28 cellular contexts compared by ENCODE assay signal in genomic region chr22:17137861-17138425, GRCh38. TPM values are rescaled to one million over a fixed set of nuclear protein-coding genes. Genes with fewer than 3 reads are reported as not detected.
A peak's percentile ranks its signal among the peaks of the same experiment; 100 is the strongest.
DNase-seq lines count a peak whose midpoint lies in the region; ATAC-seq and TF ChIP-seq lines count a peak whose summit lies in the region.
"Had no signal": no experiment of that assay in that cellular context is flagged by ENCODE, and none has a peak within 500 bp of the region (broad histone marks: within the 10 kb centered on the region; RNA-seq: fewer than 3 reads in every experiment).

No MANE protein-coding gene starts in this region.

- no peaks in the 10 kb centered on the region for H3K4me1 ChIP-seq in breast epithelium
- H3K4me1 ChIP-seq in OCI-LY7 (ENCODE audit: insufficient read depth, low read length, poor library complexity, severe bottlenecking): no peaks in the 10 kb centered on the region
- H3K4me1 ChIP-seq in sigmoid colon: no peaks in the 10 kb centered on the region
- H3K4me1 ChIP-seq: BE2C, HAP-1 had no signal

- no peaks in the 10 kb centered on the region for H4K20me1 ChIP-seq in OCI-LY7 (ENCODE audit: insufficient read depth, low read length)

- H3K27me3 ChIP-seq in breast epithelium (no peaks in the 10 kb centered on the region), sigmoid colon (no peaks in the 10 kb centered on the region)
- H3K27me3 ChIP-seq: BE2C had no signal

- H3K36me3 ChIP-seq in breast epithelium (peaks cover 6% of the 10 kb centered on the region), OCI-LY7 (ENCODE audit: insufficient read depth, low read length) (peaks cover 60% of the 10 kb centered on the region), sigmoid colon (peaks cover 11 to 64% (median 25%) of the 10 kb centered on the region in 4 donors)

- H3K27ac Mint-ChIP-seq in MCF 10A (ENCODE audit: low read depth, unreplicated experiment) (no peak overlapping the region), chondrocyte (ENCODE audit: unreplicated experiment) (no peak overlapping the region)

- H3K4me1 Mint-ChIP-seq in MCF 10A (ENCODE audit: insufficient read depth, unreplicated experiment): no peaks in the 10 kb centered on the region
- no peaks in the 10 kb centered on the region for H3K4me1 Mint-ChIP-seq in chondrocyte (ENCODE audit: low read depth)
- H3K4me1 Mint-ChIP-seq: IgD-negative memory B cell had no signal

- no peaks in the 10 kb centered on the region for H3K27me3 Mint-ChIP-seq in MCF 10A (ENCODE audit: insufficient read depth, unreplicated experiment)
- H3K27me3 Mint-ChIP-seq in chondrocyte (ENCODE audit: low read depth): no peaks in the 10 kb centered on the region
- H3K27me3 Mint-ChIP-seq: IgD-negative memory B cell had no signal

- peaks cover 47% of the 10 kb centered on the region for H3K36me3 Mint-ChIP-seq in MCF 10A (ENCODE audit: insufficient read depth, unreplicated experiment)
- peaks cover 17% of the 10 kb centered on the region for H3K36me3 Mint-ChIP-seq in chondrocyte (ENCODE audit: low read depth)

- TF ChIP-seq CTCF in MCF 10A (IDR thresholded peaks at IDR 0.05; ENCODE audit: unreplicated experiment) (no peak), breast epithelium (IDR thresholded peaks at IDR 0.05) (no peak), OCI-LY7 (conservative IDR thresholded peaks at IDR 0.05; ENCODE audit: low read length) (no peak), chondrocyte (IDR thresholded peaks at IDR 0.05) (no peak), sigmoid colon (IDR thresholded peaks at IDR 0.05) (no peak)

- no peak for ATAC-seq in HG02571 (IDR thresholded peaks at IDR 0.05; ENCODE audit: unreplicated experiment)
- ATAC-seq: Panc1 had no signal

- no peak overlapping the region for H3K4me3 ChIP-seq in breast epithelium
- no peak overlapping the region for H3K4me3 ChIP-seq in OCI-LY7 (ENCODE audit: low read depth, low read length, poor library complexity, severe bottlenecking)
- no peak overlapping the region for H3K4me3 ChIP-seq in sigmoid colon
- H3K4me3 ChIP-seq: GM23248, HAP-1, SK-N-MC had no signal

- CTCF ChIA-PET in MCF 10A (lab: Yijun Ruan, JAX): no interaction called here
- CTCF ChIA-PET in OCI-LY7 (lab: Charles Lee; ENCODE audit: unreplicated experiment): no interaction called here

- H3K9me3 Mint-ChIP-seq in MCF 10A (ENCODE audit: unreplicated experiment): no peaks in the 10 kb centered on the region
- no peaks in the 10 kb centered on the region for H3K9me3 Mint-ChIP-seq in chondrocyte (ENCODE audit: low read depth)
- H3K9me3 Mint-ChIP-seq: IgD-negative memory B cell had no signal

- H2AFZ ChIP-seq in OCI-LY7 (ENCODE audit: low read length): no peak overlapping the region
- H2AFZ ChIP-seq: GM23248 had no signal

- no peak overlapping the region for H3K4me2 ChIP-seq in OCI-LY7 (ENCODE audit: low read length)

- no peaks in the 10 kb centered on the region for H3K9me3 ChIP-seq in breast epithelium
- no peaks in the 10 kb centered on the region for H3K9me3 ChIP-seq in OCI-LY7 (ENCODE audit: low read length)
- no peaks in the 10 kb centered on the region for H3K9me3 ChIP-seq in sigmoid colon
- H3K9me3 ChIP-seq: BE2C, HAP-1 had no signal

- no peak for TF ChIP-seq POLR2A in breast epithelium (IDR thresholded peaks at IDR 0.05)
- no peak for TF ChIP-seq POLR2A in sigmoid colon (IDR thresholded peaks at IDR 0.05)

- no peak overlapping the region for H3K27ac ChIP-seq in breast epithelium
- no peak overlapping the region for H3K27ac ChIP-seq in OCI-LY7 (ENCODE audit: low read depth, low read length, poor library complexity, severe bottlenecking)
- H3K27ac ChIP-seq in sigmoid colon: no peak overlapping the region
- H3K27ac ChIP-seq in substantia nigra (ENCODE audit: low read depth, low read length, poor library complexity, severe bottlenecking): no peak overlapping the region
- H3K27ac ChIP-seq: 22Rv1, GM23248, HL-60, RWPE1, SK-N-MC had no signal

- 91 to 93% methylated on average over 17 of the region's 17 CpGs for WGBS in sigmoid colon, 2 donors

- POLR2A ChIA-PET in MCF 10A (lab: Yijun Ruan, JAX) (interaction anchor here (0.9 kb wide), 1 partner anchor 15 kb away, joined by 3 read pairs; no protein-coding TSS in a partner anchor), OCI-LY7 (lab: Charles Lee) (interaction anchor here (2.0 kb wide), 1 partner anchor 13 kb away, joined by 4 read pairs; no protein-coding TSS in a partner anchor)

- TF ChIP-seq EP300 in sigmoid colon (IDR thresholded peaks at IDR 0.05): no peak

- DNase-seq in MCF 10A (ENCODE audit: unreplicated experiment) (no peak), breast epithelium (ENCODE audit: low spot score in 2 of 2) (no peak), OCI-LY7 (ENCODE audit: low spot score) (no peak), chondrocyte (ENCODE audit: low spot score) (peak; percentile 42), sigmoid colon (peak; percentile 48), H4 (ENCODE audit: low spot score) (no peak), substantia nigra (lab: John Stamatoyannopoulos, UW) (no peak)
- DNase-seq: ACHN, BE2C, DMS53, GM23248, NCI-H1092, NCI-H1417 treated with DMSO at 0.1 percent for 48 hours, NCI-H1694 treated with DMSO at 0.1 percent for 48 hours, NCI-H2081, NCI-H2171, NCI-H226, NCI-H510A, NCI-H69, SHP77 treated with DMSO at 0.1 percent for 48 hours had no signal

- H3K9me2 ChIP-seq in OCI-LY7 (ENCODE audit: insufficient read depth, low read length): no peaks in the 10 kb centered on the region

- H3K79me2 ChIP-seq in OCI-LY7 (ENCODE audit: insufficient read depth, low read depth, low read length): no peaks in the 10 kb centered on the region

- intact Hi-C loops in MCF 10A (cut with micrococcal nuclease): no loop called here
- intact Hi-C loops in breast epithelium (cut with DNase I; ENCODE audit: low total_unique reads): no loop called here
- intact Hi-C loops in OCI-LY7 (cut with micrococcal nuclease; ENCODE audit: unreplicated experiment): no loop called here
- intact Hi-C loops in sigmoid colon (cut with DNase I): no loop called here

- BruUV-seq in MCF 10A (replicated peaks; lab: Mats Ljungman, UMichigan) (TSS peak; percentile 58), OCI-LY7 (replicated peaks; lab: Mats Ljungman, UMichigan) (TSS peak; percentile 76)

- no peak overlapping the region for H3K4me3 Mint-ChIP-seq in MCF 10A (ENCODE audit: unreplicated experiment)
- no peak overlapping the region for H3K4me3 Mint-ChIP-seq in chondrocyte (ENCODE audit: unreplicated experiment)
- H3K4me3 Mint-ChIP-seq: IgD-negative memory B cell had no signal

RNA-seq across cellular contexts. Expression of gene TMEM121B, which starts 16.8 kb away (rescaled TPM):
- 0.07 TPM in 1 of 2 replicates, not detected in the other for total RNA-seq in MCF 10A (2022)
- total RNA-seq in breast epithelium: under 1 TPM in 2 of 3 donors, not detected in 1; 0.44 to 0.48 TPM
- total RNA-seq in OCI-LY7 (2014; rRNA removed; shearing (Covaris generic)): 0.32 and 0.33 TPM in 2 replicates
- total RNA-seq in OCI-LY7 (2022): 0.09 and 0.15 TPM in 2 replicates
- 0.36 to 0.87 TPM (median 0.59 TPM) in 3 replicates for total RNA-seq in chondrocyte
- under 1 TPM in 3 of 4 donors, not detected in 1; 0.36 to 0.54 (median 0.49) TPM for total RNA-seq in sigmoid colon
- polyA plus RNA-seq in sigmoid colon: under 1 TPM in 1 of 3 donors, not detected in 2; 0.17 TPM
- total RNA-seq in H4 (2014; rRNA removed; shearing (Covaris generic)): 0.27 TPM in 1 of 2 replicates, not detected in the other
- polyA plus RNA-seq: GM23248, IgD-negative memory B cell had no signal

RNA-seq across cellular contexts. Expression of gene HDHD5, which starts 21.1 kb away (rescaled TPM):
- total RNA-seq in MCF 10A (2022): 38.7 and 51.8 TPM in 2 replicates
- total RNA-seq in breast epithelium: 10 to 100 TPM; 42.0 to 54.4 (median 53.8) TPM
- 77.3 and 84.6 TPM in 2 replicates for total RNA-seq in OCI-LY7 (2014; rRNA removed; shearing (Covaris generic))
- 60.3 and 77.4 TPM in 2 replicates for total RNA-seq in OCI-LY7 (2022)
- 22.3 to 31.5 TPM (median 30.8 TPM) in 3 replicates for total RNA-seq in chondrocyte
- total RNA-seq in sigmoid colon: 10 to 100 TPM; 26.7 to 39.3 (median 34.4) TPM
- polyA plus RNA-seq in sigmoid colon: 10 to 100 TPM; 27.0 to 49.0 (median 33.5) TPM
- total RNA-seq in H4 (2014; rRNA removed; shearing (Covaris generic)): 23.6 and 26.5 TPM in 2 replicates

RNA-seq across cellular contexts. Expression of gene IL17RA, which starts 53.1 kb away (rescaled TPM):
- 11.5 and 11.9 TPM in 2 replicates for total RNA-seq in MCF 10A (2022)
- 10 to 100 TPM; 13.8 to 25.3 (median 17.7) TPM for total RNA-seq in breast epithelium
- 5.5 and 7.8 TPM in 2 replicates for total RNA-seq in OCI-LY7 (2014; rRNA removed; shearing (Covaris generic))
- total RNA-seq in OCI-LY7 (2022): 10.9 and 12.5 TPM in 2 replicates
- 8.1 to 11.6 TPM (median 10.4 TPM) in 3 replicates for total RNA-seq in chondrocyte
- 1 to 10 TPM; 7.5 to 8.6 (median 8.4) TPM for total RNA-seq in sigmoid colon
- 10 to 100 TPM in 1 of 3 donors, 1 to 10 TPM in 2; 1.2 to 10.4 (median 3.9) TPM for polyA plus RNA-seq in sigmoid colon
- total RNA-seq in H4 (2014; rRNA removed; shearing (Covaris generic)): 2.9 TPM in 2 replicates

Comparison
In these comparisons a context has a peak if more than half of its experiments do, and no peak if none do; other contexts are left out.
1. DNase-seq: peak in chondrocyte (single experiment) and sigmoid colon (single experiment); none in MCF 10A (single experiment), breast epithelium (0 of 2), OCI-LY7 (single experiment), H4 (single experiment) and substantia nigra (0 of 49).